In the genomic region with DNA sequence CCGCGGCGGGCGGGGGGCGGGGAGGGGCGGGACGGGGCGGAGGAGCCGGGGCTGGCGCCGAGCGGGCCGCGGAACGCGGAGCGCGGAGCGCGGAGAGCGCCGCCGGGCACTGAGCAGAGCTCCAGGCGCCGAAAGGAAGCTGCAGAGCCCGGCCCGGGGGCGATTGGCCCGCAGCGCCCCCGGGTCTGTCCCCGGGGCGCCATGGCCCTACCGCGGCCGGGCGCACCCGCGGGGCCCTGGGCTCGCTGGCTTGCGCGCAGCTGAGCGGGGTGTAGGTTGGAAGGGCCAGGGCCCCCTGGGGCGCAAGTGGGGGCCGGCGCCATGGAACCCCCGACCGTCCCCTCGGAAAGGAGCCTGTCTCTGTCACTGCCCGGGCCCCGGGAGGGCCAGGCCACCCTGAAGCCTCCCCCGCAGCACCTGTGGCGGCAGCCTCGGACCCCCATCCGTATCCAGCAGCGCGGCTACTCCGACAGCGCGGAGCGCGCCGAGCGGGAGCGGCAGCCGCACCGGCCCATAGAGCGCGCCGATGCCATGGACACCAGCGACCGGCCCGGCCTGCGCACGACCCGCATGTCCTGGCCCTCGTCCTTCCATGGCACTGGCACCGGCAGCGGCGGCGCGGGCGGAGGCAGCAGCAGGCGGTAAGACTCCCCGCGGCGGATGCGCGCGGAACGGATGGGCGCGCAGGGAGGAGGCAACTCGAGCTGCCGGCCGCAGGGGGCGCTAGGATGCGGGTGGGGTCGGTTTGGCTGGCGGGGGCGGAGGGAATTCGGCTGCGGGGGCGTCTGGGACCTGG, we compare ENCODE assay signal across 8 cellular contexts. TPM values are rescaled to one million over a fixed set of nuclear protein-coding genes. Genes with fewer than 3 reads are reported as not detected.
DNase-seq lines count a peak whose midpoint lies in the region; ATAC-seq and TF ChIP-seq lines count a peak whose summit lies in the region.

TSS of gene PDE4A (plus strand) at position 95 of the 796 bp plus-strand sequence. CDS start at position 322, 227 bp downstream.

- H3K27ac ChIP-seq in RWPE2 (ENCODE audit: poor library complexity, severe bottlenecking) (no peak within 1 kb of the TSS), stomach (no peak within 1 kb of the TSS), uterus (no peak within 1 kb of the TSS)

- ATAC-seq in RWPE2 (ENCODE audit: low read depth), result no peak
- no peak for ATAC-seq in GM21515 (IDR thresholded peaks at IDR 0.05; ENCODE audit: unreplicated experiment)

- H3K4me1 ChIP-seq in RWPE2 (ENCODE audit: insufficient read depth, poor library complexity, severe bottlenecking) (peaks cover 10% of the 10 kb centered on the region), stomach (peaks cover 50 to 84% (median 70%) of the 10 kb centered on the region in 4 donors), uterus (peaks cover 0 to 35% of the 10 kb centered on the region in 2 donors)

- intact Hi-C loops in stomach (cut with DNase I; ENCODE audit: low total_unique reads) (no loop called here), uterus (cut with DNase I; ENCODE audit: low total_unique reads) (no loop called here)

- H3K36me3 ChIP-seq in RWPE2 (ENCODE audit: low read depth), result no peaks in the 10 kb centered on the region
- no peaks in the 10 kb centered on the region for H3K36me3 ChIP-seq in stomach
- no peaks in the 10 kb centered on the region for H3K36me3 ChIP-seq in uterus

- peak; percentile 60 for DNase-seq in ACHN
- DNase-seq in RWPE2 (ENCODE audit: low spot score), result no peak
- peak; percentile 38 for DNase-seq in amniotic epithelial cell (ENCODE audit: low read depth)
- DNase-seq in islet precursor cell, result peak; percentile 85
- no peak for DNase-seq in stomach
- DNase-seq in uterus, result no peak

- TF ChIP-seq POLR2A in stomach (IDR thresholded peaks at IDR 0.05), result no peak
- TF ChIP-seq POLR2A in uterus (IDR thresholded peaks at IDR 0.05), result no peak

- in situ Hi-C loops in ACHN (cut with HindIII; ENCODE audit: low pct_ligation_motif_present, low pct_unique_long_range_greater_than_20kb, low sequenced_read_pairs), result no loop called here

- TF ChIP-seq CTCF in GM12873 (IDR thresholded peaks at IDR 0.05; ENCODE audit: insufficient read depth, low read depth, low read length, missing control alignments) (peak; percentile 60), RWPE2 (IDR thresholded peaks at IDR 0.05; ENCODE audit: poor library complexity, severe bottlenecking) (peak; percentile 30), stomach (IDR thresholded peaks at IDR 0.05) (no peak), uterus (IDR thresholded peaks at IDR 0.05) (no peak)

- H3K9me3 ChIP-seq in RWPE2 (ENCODE audit: severe bottlenecking) (no peaks in the 10 kb centered on the region), stomach (no peaks in the 10 kb centered on the region), uterus (no peaks in the 10 kb centered on the region)

- TF ChIP-seq EP300 in stomach (IDR thresholded peaks at IDR 0.05), result no peak

- H3K4me3 ChIP-seq in RWPE2 (ENCODE audit: severe bottlenecking) (peak within 1 kb of the TSS; percentile 13), stomach (peak within 1 kb of the TSS in 3 of 4 donors; percentile 12 to 38 (median 31)), uterus (no peak within 1 kb of the TSS)

- 0 to 5% (median 2%) methylated on average over 9 to 98 of the region's 104 CpGs for WGBS in stomach, 5 donors

- H3K27me3 ChIP-seq in RWPE2 (ENCODE audit: insufficient read depth, poor library complexity, severe bottlenecking), result peaks cover 82% of the 10 kb centered on the region
- H3K27me3 ChIP-seq in stomach, result peaks cover 35 to 99% (median 84%) of the 10 kb centered on the region in 3 donors
- H3K27me3 ChIP-seq in uterus, result peaks cover 38 to 52% of the 10 kb centered on the region in 2 donors

RNA-seq across cellular contexts. Expression of gene PDE4A, which starts in this region (rescaled TPM):
- 10 to 100 TPM in 2 of 5 donors, 1 to 10 TPM in 3; 2.3 to 30.7 (median 8.9) TPM for total RNA-seq in stomach
- 10 to 100 TPM in 2 of 3 donors, 1 to 10 TPM in 1; 5.0 to 12.9 (median 11.0) TPM for polyA plus RNA-seq in stomach
- 10 to 100 TPM in 1 of 4 donors, 1 to 10 TPM in 3; 3.2 to 10.6 (median 4.1) TPM for total RNA-seq in uterus

Comparison
In these comparisons a context has a peak if more than half of its experiments do, and no peak if none do; other contexts are left out.
1. DNase-seq: peak in ACHN (single experiment), amniotic epithelial cell (single experiment) and islet precursor cell (single experiment); none in RWPE2 (single experiment), stomach (single experiment) and uterus (0 of 2).
2. CTCF ChIP-seq: peak in GM12873 (single experiment) and RWPE2 (single experiment); none in stomach (0 of 7) and uterus (0 of 4).
3. H3K4me3 ChIP-seq: peak in RWPE2 (single experiment) and stomach (3 of 4); none in uterus (0 of 2).